27 cellular contexts compared by ENCODE assay signal in the genomic region with DNA sequence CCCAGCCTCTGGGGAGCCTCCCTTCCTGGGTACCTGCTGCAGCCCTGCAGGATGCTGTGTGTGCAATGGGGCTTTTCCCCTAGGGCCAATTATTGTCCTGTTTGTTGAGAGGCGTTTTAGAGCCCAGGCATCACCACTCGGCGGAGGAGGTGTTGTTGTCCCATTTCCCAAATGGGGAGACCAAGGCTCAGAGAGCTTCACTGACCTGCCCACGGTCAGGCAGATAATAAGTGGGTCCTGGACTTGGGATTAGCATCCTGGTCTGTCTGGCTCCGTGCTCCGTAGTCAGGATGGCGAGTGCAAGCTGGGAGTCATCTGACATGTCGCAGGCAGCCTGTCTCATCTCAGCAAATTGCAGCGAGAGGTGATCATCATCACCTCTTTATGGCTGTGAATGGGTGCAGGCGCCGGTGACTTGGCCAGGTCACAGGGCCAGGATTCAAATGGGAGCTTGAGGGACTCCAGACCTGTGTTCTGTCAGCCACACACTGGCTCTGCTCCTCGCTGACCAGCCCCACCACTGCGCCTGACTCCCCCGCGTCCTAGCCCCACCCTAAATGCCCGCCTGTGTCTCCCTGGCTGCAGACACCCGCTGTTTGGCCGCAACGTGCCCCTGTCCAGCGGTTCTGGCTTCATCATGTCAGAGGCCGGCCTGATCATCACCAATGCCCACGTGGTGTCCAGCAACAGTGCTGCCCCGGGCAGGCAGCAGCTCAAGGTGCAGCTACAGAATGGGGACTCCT. TPM values are rescaled to one million over a fixed set of nuclear protein-coding genes. Genes with fewer than 3 reads are reported as not detected.
"Had no signal": no experiment of that assay in that cellular context is flagged by ENCODE, and none has a peak within 500 bp of the region (broad histone marks: within the 10 kb centered on the region; RNA-seq: fewer than 3 reads in every experiment).

No MANE protein-coding gene starts in this region.

- H3K9me3 Mint-ChIP-seq: activated naive CD4-positive, alpha-beta T cell treated with anti-CD3 and anti-CD28 coated beads, Interleukin-2, amount 50 U/mL, for 72 hours; activated T-helper 17 cell treated with anti-CD3 and anti-CD28 coated beads, Interleukin-2, amount 50 U/mL, for 72 hours; brain; naive thymus-derived CD8-positive, alpha-beta T cell; neural progenitor cell; stimulated activated naive B cell treated with anti-CD40 and anti-IgM and Interleukin-4, amounts not matched to agents 10 μg/mL and 1 μg/mL and 100 μg/mL, for 72 hours had no signal

- H2AFZ ChIP-seq: neural progenitor cell had no signal

- H3K4me2 ChIP-seq: neural progenitor cell, smooth muscle cell had no signal

- H3K4me3 Mint-ChIP-seq: activated T-helper 17 cell treated with anti-CD3 and anti-CD28 coated beads, Interleukin-2, amount 50 U/mL, for 72 hours; brain; naive thymus-derived CD8-positive, alpha-beta T cell; neural progenitor cell; stimulated activated naive B cell treated with anti-CD40 and anti-IgM and Interleukin-4, amounts not matched to agents 10 μg/mL and 1 μg/mL and 100 μg/mL, for 72 hours had no signal

- H3K36me3 Mint-ChIP-seq: activated naive CD4-positive, alpha-beta T cell treated with anti-CD3 and anti-CD28 coated beads, Interleukin-2, amount 50 U/mL, for 72 hours; brain; naive thymus-derived CD8-positive, alpha-beta T cell; neural progenitor cell; stimulated activated naive B cell treated with anti-CD40 and anti-IgM and Interleukin-4, amounts not matched to agents 10 μg/mL and 1 μg/mL and 100 μg/mL, for 72 hours had no signal

- H3K36me3 ChIP-seq: lower lobe of right lung, neural progenitor cell, ovary, uterus had no signal

- FAIRE-seq: colon, islet of Langerhans had no signal

- H3K4me1 Mint-ChIP-seq: activated T-helper 17 cell treated with anti-CD3 and anti-CD28 coated beads, Interleukin-2, amount 50 U/mL, for 72 hours had no signal

- H3K27me3 ChIP-seq: neural progenitor cell, ovary, testis, uterus had no signal

- H3K27me3 Mint-ChIP-seq: activated T-helper 17 cell treated with anti-CD3 and anti-CD28 coated beads, Interleukin-2, amount 50 U/mL, for 72 hours; naive thymus-derived CD8-positive, alpha-beta T cell; stimulated activated naive B cell treated with anti-CD40 and anti-IgM and Interleukin-4, amounts not matched to agents 10 μg/mL and 1 μg/mL and 100 μg/mL, for 72 hours had no signal

- H3K27ac Mint-ChIP-seq: activated T-helper 17 cell treated with anti-CD3 and anti-CD28 coated beads, Interleukin-2, amount 50 U/mL, for 72 hours; naive thymus-derived CD8-positive, alpha-beta T cell; neural progenitor cell; stimulated activated naive B cell treated with anti-CD40 and anti-IgM and Interleukin-4, amounts not matched to agents 10 μg/mL and 1 μg/mL and 100 μg/mL, for 72 hours had no signal

- H3K27ac ChIP-seq: foreskin keratinocyte, lower lobe of right lung, neural progenitor cell, ovary, testis, uterus had no signal

- ATAC-seq: activated naive CD4-positive, alpha-beta T cell treated with anti-CD3 and anti-CD28 coated beads, Interleukin-2, amount 50 U/mL, for 72 hours; activated T-helper 17 cell treated with anti-CD3 and anti-CD28 coated beads, Interleukin-2, amount 50 U/mL, for 72 hours; foreskin keratinocyte; left colon; lower lobe of right lung; naive thymus-derived CD8-positive, alpha-beta T cell; sciatic nerve; stimulated activated naive B cell treated with anti-CD40 and anti-IgM and Interleukin-4, amounts not matched to agents 10 μg/mL and 1 μg/mL and 100 μg/mL, for 72 hours had no signal

- H3K9me3 ChIP-seq: lower lobe of right lung, ovary, testis, uterus had no signal

- H3K9ac ChIP-seq: neural progenitor cell had no signal

- H3K4me3 ChIP-seq: lower lobe of right lung, neural progenitor cell, ovary, smooth muscle cell, testis, uterus had no signal

- DNase-seq: activated CD4-positive, alpha-beta T cell treated with anti-CD3 and anti-CD28 coated beads for 1 hour; activated CD4-positive, alpha-beta T cell treated with anti-CD3 and anti-CD28 coated beads, Interleukin-2, amount 50 U/mL, for 1 hour; activated T-cell treated with anti-CD3 and anti-CD28 coated beads, Interleukin-2, amount 50 U/mL, for 1 hour; caudate nucleus; effector memory CD4-positive, alpha-beta T cell; foreskin keratinocyte; hypothalamus; left colon; lower lobe of right lung; stimulated activated CD4-positive, alpha-beta T cell treated with anti-CD3 and anti-CD28 coated beads, Interleukin-2, amount 100 ng/mL, for 48 hours; stimulated activated CD8-positive, alpha-beta memory T cell treated with anti-CD3 and anti-CD28 coated beads, Interleukin-4, amount 100 ng/mL, for 48 hours; stimulated activated naive B cell treated with anti-CD40 and anti-IgM and Interleukin-4, amounts not matched to agents 10 μg/mL and 1 μg/mL and 100 μg/mL, for 72 hours; T-helper 1 cell; T-helper 9 cell; testis; trophoblast cell; uterus had no signal

- H3K4me1 ChIP-seq: foreskin keratinocyte, lower lobe of right lung, neural progenitor cell, uterus had no signal

RNA-seq across cellular contexts. Expression of gene HTRA3, which starts 16.6 kb away (rescaled TPM):
- total RNA-seq: activated naive CD4-positive, alpha-beta T cell treated with anti-CD3 and anti-CD28 coated beads, Interleukin-2, amount 50 U/mL, for 72 hours; activated T-helper 17 cell treated with anti-CD3 and anti-CD28 coated beads, Interleukin-2, amount 50 U/mL, for 72 hours; foreskin keratinocyte; naive thymus-derived CD8-positive, alpha-beta T cell had no signal
- polyA plus RNA-seq: foreskin keratinocyte; naive thymus-derived CD8-positive, alpha-beta T cell had no signal
